ENCODE assay signal across 8 cellular contexts in genomic region chr19:1478934-1479707, GRCh38. TPM values are rescaled to one million over a fixed set of nuclear protein-coding genes. Genes with fewer than 3 reads are reported as not detected.
A peak's percentile ranks its signal among the peaks of the same experiment; 100 is the strongest.
DNase-seq lines count a peak whose midpoint lies in the region; ATAC-seq and TF ChIP-seq lines count a peak whose summit lies in the region.

Gene C19orf25 (minus strand): TSS chr19:1479215. CDS start chr19:1478903, 312 bp downstream.

- H3K27me3 ChIP-seq in adrenal gland (no peaks in the 10 kb centered on the region), heart right ventricle (no peaks in the 10 kb centered on the region), upper lobe of left lung (no peaks in the 10 kb centered on the region)

- TF ChIP-seq POLR2A in adrenal gland (IDR thresholded peaks at IDR 0.05), result peak; percentile 47 to 63
- peak in 2 of 4 donors; percentile 54 to 86 for TF ChIP-seq POLR2A in upper lobe of left lung (IDR thresholded peaks at IDR 0.05)

- WGBS in adrenal gland, 4 donors, result 0 to 1% (median 0%) methylated on average over 3 to 71 of the region's 71 CpGs
- WGBS in heart right ventricle, 2 donors, result 1% methylated on average over 69 to 71 of the region's 71 CpGs
- WGBS in upper lobe of left lung, 2 donors, result 0 to 1% methylated on average over 14 to 61 of the region's 71 CpGs

- H3K36me3 ChIP-seq in adrenal gland (replicated peaks in 1 of 2) (no peaks in the 10 kb centered on the region), heart right ventricle (peaks cover 0 to 33% (median 0%) of the 10 kb centered on the region in 9 donors), upper lobe of left lung (peaks cover 0 to 25% (median 11%) of the 10 kb centered on the region in 4 donors)

- no peak for TF ChIP-seq EP300 in upper lobe of left lung (IDR thresholded peaks at IDR 0.05)

- intact Hi-C loops in T-helper 1 cell treated with Interleukin-12 subunit alpha and Interleukin-12 subunit beta and Interleukin-4 antibody, amounts not matched to agents 30 ng/mL and 1 ng/mL, for 36 hours (cut with micrococcal nuclease), result loop anchor here (1.0 to 2.0 kb wide), 4 partner anchors 11 to 174 kb away; partner anchors contain the start of genes PCSK4 and RPS15
- intact Hi-C loops in adrenal gland (cut with DNase I), result no loop called here
- intact Hi-C loops in heart right ventricle (cut with DNase I), result loop anchor here in 1 of 10 donors (1.0 kb wide), 1 partner anchor 11 kb away; the partner anchor contains the start of gene PCSK4
- intact Hi-C loops in posterior vena cava (cut with DNase I), result no loop called here

- DNase-seq in NCI-H1694 (lab: John Stamatoyannopoulos, UW) (peak; percentile 80), adrenal gland (peak; percentile 92 to 96 (median 93)), heart right ventricle (peak; percentile 93 to 95), posterior vena cava (ENCODE audit: low spot score) (peak; percentile 99), upper lobe of left lung (peak; percentile 95 to 97)

- H3K4me1 ChIP-seq in adrenal gland (replicated peaks in 1 of 2), result peaks cover 11 to 22% of the 10 kb centered on the region in 2 donors
- H3K4me1 ChIP-seq in heart right ventricle, result peaks cover 6 to 36% (median 21%) of the 10 kb centered on the region in 9 donors
- H3K4me1 ChIP-seq in upper lobe of left lung, result peaks cover 16 to 24% (median 22%) of the 10 kb centered on the region in 4 donors

- peak within 1 kb of the TSS in 3 of 5 donors; percentile 54 to 74 (median 61) for H3K27ac ChIP-seq in adrenal gland
- peak within 1 kb of the TSS in 9 of 10 donors; percentile 73 to 90 (median 79) for H3K27ac ChIP-seq in heart right ventricle
- peak within 1 kb of the TSS; percentile 80 to 92 (median 90) for H3K27ac ChIP-seq in upper lobe of left lung

- no peak for TF ChIP-seq CTCF in GM12875 (IDR thresholded peaks at IDR 0.05; ENCODE audit: borderline replicate concordance, insufficient read depth, low read depth, low read length)
- no peak for TF ChIP-seq CTCF in adrenal gland (IDR thresholded peaks at IDR 0.05)
- TF ChIP-seq CTCF in heart right ventricle (IDR thresholded peaks at IDR 0.05), result no peak
- peak in 2 of 6 experiments; percentile 14 to 32 for TF ChIP-seq CTCF in upper lobe of left lung (IDR thresholded peaks at IDR 0.05)

- peak; percentile 85 for ATAC-seq in HG02840 (IDR thresholded peaks at IDR 0.05; ENCODE audit: low FRiP score, unreplicated experiment)
- ATAC-seq in heart right ventricle, result peak; percentile 90 to 98 (median 98)
- peak; percentile 93 to 98 for ATAC-seq in upper lobe of left lung (ENCODE audit: low FRiP score in 2 of 2)

- peak within 1 kb of the TSS; percentile 89 for H3K4me3 ChIP-seq in GM12875 (ENCODE audit: low read depth, low read length)
- H3K4me3 ChIP-seq in adrenal gland, result peak within 1 kb of the TSS in 3 of 4 donors; percentile 56 to 91 (median 70)
- peak within 1 kb of the TSS; percentile 67 to 100 (median 92) for H3K4me3 ChIP-seq in heart right ventricle
- H3K4me3 ChIP-seq in upper lobe of left lung, result peak within 1 kb of the TSS; percentile 88 to 100 (median 99)

- H3K9me3 ChIP-seq in adrenal gland (replicated peaks in 1 of 3), result no peaks in the 10 kb centered on the region
- H3K9me3 ChIP-seq in heart right ventricle, result no peaks in the 10 kb centered on the region
- no peaks in the 10 kb centered on the region for H3K9me3 ChIP-seq in upper lobe of left lung

RNA-seq across cellular contexts. Expression of gene C19orf25, which starts in this region (rescaled TPM):
- 43.1 and 45.2 TPM in 2 replicates for total RNA-seq in T-helper 1 cell treated with Interleukin-12 subunit alpha and Interleukin-12 subunit beta and Interleukin-4 antibody, amounts not matched to agents 30 ng/mL and 1 ng/mL, for 36 hours
- 10 to 100 TPM; 26.9 to 60.4 (median 36.3) TPM for total RNA-seq in adrenal gland
- 10 to 100 TPM in 2 of 3 donors, 1 to 10 TPM in 1; 6.0 to 55.7 (median 33.4) TPM for polyA plus RNA-seq in adrenal gland
- 10 to 100 TPM; 12.7 to 19.9 (median 15.2) TPM for total RNA-seq in heart right ventricle
- 10 to 100 TPM; 28.4 to 29.8 TPM for polyA plus RNA-seq in heart right ventricle
- 10 to 100 TPM; 16.2 to 17.3 TPM for total RNA-seq in posterior vena cava
- total RNA-seq in upper lobe of left lung, result 10 to 100 TPM; 27.2 to 82.8 (median 37.5) TPM

Comparison
In these comparisons a context has a peak if more than half of its experiments do, and no peak if none do; other contexts are left out.
1. Peak in every context shown above with its lines: DNase-seq, ATAC-seq, H3K4me3 ChIP-seq and H3K27ac ChIP-seq.